20 cellular contexts compared by ENCODE assay signal in genomic region chr4:10381146-10381545, GRCh38.
DNase-seq lines count a peak whose midpoint lies in the region; ATAC-seq, FAIRE-seq and TF ChIP-seq lines count a peak whose summit lies in the region.
"Had no signal": no experiment of that assay in that cellular context is flagged by ENCODE, and none has a peak within 500 bp of the region (broad histone marks: within the 10 kb centered on the region; RNA-seq: fewer than 3 reads in every experiment).

No MANE protein-coding gene starts in this region.

- H3K4me2 ChIP-seq in A549, result no peak overlapping the region
- H3K4me2 ChIP-seq in keratinocyte (ENCODE audit: control insufficient read depth, extremely low read depth, insufficient read depth, low read depth, low read length), result no peak overlapping the region
- H3K4me2 ChIP-seq: BLaER1 had no signal

- no peaks in the 10 kb centered on the region for H3K27me3 ChIP-seq in keratinocyte (ENCODE audit: control insufficient read depth, extremely low read depth, insufficient read depth, low read length)
- H3K27me3 ChIP-seq: BLaER1 had no signal

- no peak for TF ChIP-seq RAD21 in A549 (conservative IDR thresholded peaks at IDR 0.05 in 1 of 2, IDR thresholded peaks at IDR 0.05 in 1 of 2)

- H4K20me1 ChIP-seq in keratinocyte (ENCODE audit: control insufficient read depth, extremely low read depth, insufficient read depth, low read length), result no peaks in the 10 kb centered on the region
- H4K20me1 ChIP-seq: BLaER1 had no signal

- no peaks in the 10 kb centered on the region for H3K36me3 ChIP-seq in keratinocyte (ENCODE audit: control insufficient read depth in 2 of 2, extremely low read depth in 1 of 2, insufficient read depth in 2 of 2, low read length in 2 of 2)
- H3K36me3 ChIP-seq: BLaER1, HAP-1 had no signal

- no peak for TF ChIP-seq EP300 in A549 (IDR thresholded peaks at IDR 0.05)

- TF ChIP-seq CTCF in A549 (IDR thresholded peaks at IDR 0.05), result no peak
- TF ChIP-seq CTCF in keratinocyte (optimal IDR thresholded peaks at IDR 0.05 in 1 of 3, IDR thresholded peaks at IDR 0.05 in 1 of 3, conservative IDR thresholded peaks at IDR 0.05 in 1 of 3; ENCODE audit: extremely low read depth in 1 of 3, insufficient read depth in 2 of 3, low read length in 3 of 3), result no peak

- POLR2A ChIA-PET in A549 (lab: Yijun Ruan, JAX), result no interaction called here

- no peak for TF ChIP-seq POLR2A in A549 (IDR thresholded peaks at IDR 0.05; ENCODE audit: low read length)

- FAIRE-seq in A549 (lab: Jason Lieb, UNC), result no peak
- FAIRE-seq in keratinocyte (lab: Jason Lieb, UNC), result peak; percentile 13
- FAIRE-seq: G401.6, GM12878, GM19239, H54 had no signal

- H3K79me2 ChIP-seq in keratinocyte (ENCODE audit: control insufficient read depth, insufficient read depth, low read length), result no peaks in the 10 kb centered on the region

- no peaks in the 10 kb centered on the region for H3K9me1 ChIP-seq in keratinocyte (ENCODE audit: control insufficient read depth, extremely low read depth, insufficient read depth, low read length)

- H3K9me3 ChIP-seq in A549 (no peaks in the 10 kb centered on the region), keratinocyte (ENCODE audit: control insufficient read depth, low read depth, low read length) (no peaks in the 10 kb centered on the region)
- H3K9me3 ChIP-seq: BLaER1, Caco-2, HAP-1 had no signal

- dilution Hi-C loops in keratinocyte (cut with MboI; ENCODE audit: extremely low pct_ligation_motif_present, low sequenced_read_pairs), result no loop called here

- no peak overlapping the region for H3K9ac ChIP-seq in keratinocyte (ENCODE audit: control insufficient read depth, extremely low read depth, insufficient read depth, low read length)
- H3K9ac ChIP-seq: BLaER1 had no signal

- WGBS in A549 (ENCODE audit: missing lambda C conversion rate), result under 1% methylated on average over 4 of the region's 4 CpGs

- H3K27ac ChIP-seq in A549, result no peak overlapping the region
- peak overlapping the region; percentile 26 for H3K27ac ChIP-seq in epithelial cell of prostate
- H3K27ac ChIP-seq in keratinocyte (ENCODE audit: control insufficient read depth, insufficient read depth, low read length), result no peak overlapping the region
- H3K27ac ChIP-seq: BLaER1, C4-2B had no signal

- CTCF ChIA-PET in A549 (lab: Yijun Ruan, JAX), result no interaction called here

- no peak overlapping the region for H3K4me3 ChIP-seq in A549
- no peak overlapping the region for H3K4me3 ChIP-seq in keratinocyte (ENCODE audit: control insufficient read depth in 2 of 3, extremely low read depth in 1 of 3, insufficient read depth in 2 of 3, low read depth in 1 of 3, low read length in 3 of 3)
- H3K4me3 ChIP-seq: BLaER1, GM12878, HAP-1 had no signal

- H2AFZ ChIP-seq in keratinocyte (ENCODE audit: control insufficient read depth, low read length), result no peak overlapping the region

- ATAC-seq in A549, result no peak
- no peak for ATAC-seq in GM19463 (IDR thresholded peaks at IDR 0.05; ENCODE audit: unreplicated experiment)
- ATAC-seq: CD8-positive, alpha-beta T cell; GM12878 had no signal

- DNase-seq in A549 (ENCODE audit: low read depth in 1 of 2, low spot score in 1 of 2), result no peak
- peak; percentile 47 for DNase-seq in M059J (ENCODE audit: low read depth)
- DNase-seq in epithelial cell of prostate (ENCODE audit: low read depth, low spot score), result no peak
- DNase-seq in keratinocyte (ENCODE audit: low read depth, low spot score), result no peak
- DNase-seq in GDM1 (lab: John Stamatoyannopoulos, UW), result no peak
- DNase-seq: Caco-2; CD4-positive, CD25-positive, alpha-beta regulatory T cell; CD8-positive, alpha-beta T cell; DMS153; DND-41; GOT3; HFFc6 had no signal

- H3K4me1 ChIP-seq in A549, result no peaks in the 10 kb centered on the region
- H3K4me1 ChIP-seq in keratinocyte (ENCODE audit: control insufficient read depth, extremely low read depth, insufficient read depth, low read length), result peaks cover 21% of the 10 kb centered on the region
- H3K4me1 ChIP-seq: BLaER1, Caco-2, HAP-1 had no signal

TF ChIP-seq in A549, 52 proteins besides CTCF, POLR2A, EP300 and RAD21:
- no peak for TF ChIP-seq HDAC2 (IDR thresholded peaks at IDR 0.05)
- TF ChIP-seq MAFK (IDR thresholded peaks at IDR 0.05; ENCODE audit: partially characterized antibody), result peak; percentile 25
